Comparison of ENCODE assay signal across 9 cellular contexts in the genomic region with DNA sequence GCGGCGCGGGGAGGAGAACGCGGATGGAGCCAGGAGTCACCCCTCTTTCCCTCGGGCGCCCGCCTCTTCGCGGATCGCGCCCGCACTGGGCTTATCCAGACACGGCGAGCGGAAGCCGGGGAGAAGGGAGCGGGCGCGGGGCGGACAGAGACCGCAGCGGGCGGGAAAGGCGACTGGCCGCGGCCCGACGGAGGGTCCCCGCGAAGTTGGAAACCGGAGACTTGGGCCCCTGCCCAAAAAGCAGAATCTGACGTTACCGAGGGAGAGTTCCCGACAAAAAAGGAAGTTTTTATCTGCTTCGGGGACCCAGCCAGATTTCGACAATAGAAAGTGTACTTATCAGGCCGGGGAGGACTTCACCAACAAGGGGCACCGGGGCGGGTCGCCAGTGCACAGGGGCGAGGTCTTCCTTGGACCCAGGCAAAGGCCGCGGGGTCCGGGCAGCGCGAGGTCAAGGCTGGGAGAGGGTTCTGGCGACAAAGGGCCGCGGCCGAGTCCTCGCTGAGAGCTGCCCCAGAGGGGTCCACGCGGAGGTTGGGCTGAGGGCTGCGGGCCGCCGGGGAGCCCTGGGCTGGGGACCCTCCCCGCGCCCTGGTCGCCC. TPM values are rescaled to one million over a fixed set of nuclear protein-coding genes. Genes with fewer than 3 reads are reported as not detected.
DNase-seq lines count a peak whose midpoint lies in the region; ATAC-seq lines count a peak whose summit lies in the region.
"Had no signal": no experiment of that assay in that cellular context is flagged by ENCODE, and none has a peak within 500 bp of the region (broad histone marks: within the 10 kb centered on the region; RNA-seq: fewer than 3 reads in every experiment).

No MANE protein-coding gene starts in this region.

- no peak overlapping the region for H3K27ac ChIP-seq in right cardiac atrium (ENCODE audit: low read length)

- peak; percentile 14 for DNase-seq in NCI-H748 (lab: John Stamatoyannopoulos, UW; ENCODE audit: unreplicated experiment)
- no peak for DNase-seq in NCI-H748 treated with DMSO at 0.1 percent for 48 hours (lab: John Stamatoyannopoulos, UW)
- peak; percentile 57 to 74 (median 73) for DNase-seq in right cardiac atrium
- DNase-seq in skeletal muscle cell (ENCODE audit: low read depth): no peak
- DNase-seq in NCI-H2107 treated with DMSO at 0.1 percent for 48 hours (lab: John Stamatoyannopoulos, UW; ENCODE audit: unreplicated experiment): no peak
- DNase-seq in GM19240 (ENCODE audit: insufficient read length, low spot score): no peak
- no peak for DNase-seq in amygdala (lab: John Stamatoyannopoulos, UW)
- DNase-seq: DND-41 had no signal

- H3K36me3 Mint-ChIP-seq in activated T-helper 17 cell treated with anti-CD3 and anti-CD28 coated beads, Interleukin-2, amount 50 U/mL, for 72 hours (ENCODE audit: low read depth): peaks cover 4% of the 10 kb centered on the region

- H3K4me1 Mint-ChIP-seq in activated T-helper 17 cell treated with anti-CD3 and anti-CD28 coated beads, Interleukin-2, amount 50 U/mL, for 72 hours: no peaks in the 10 kb centered on the region

- 2% methylated on average over 60 of the region's 60 CpGs for WGBS in right cardiac atrium

- peak; percentile 26 for ATAC-seq in activated T-helper 17 cell treated with anti-CD3 and anti-CD28 coated beads, Interleukin-2, amount 50 U/mL, for 72 hours (replicated peaks)
- peak; percentile 48 to 58 for ATAC-seq in right cardiac atrium

- H3K27ac Mint-ChIP-seq in activated T-helper 17 cell treated with anti-CD3 and anti-CD28 coated beads, Interleukin-2, amount 50 U/mL, for 72 hours: no peak overlapping the region

- H3K27me3 Mint-ChIP-seq in activated T-helper 17 cell treated with anti-CD3 and anti-CD28 coated beads, Interleukin-2, amount 50 U/mL, for 72 hours: peaks cover 35% of the 10 kb centered on the region

- H3K9me3 Mint-ChIP-seq in activated T-helper 17 cell treated with anti-CD3 and anti-CD28 coated beads, Interleukin-2, amount 50 U/mL, for 72 hours: no peaks in the 10 kb centered on the region

- peak overlapping the region; percentile 61 for H3K4me3 Mint-ChIP-seq in activated T-helper 17 cell treated with anti-CD3 and anti-CD28 coated beads, Interleukin-2, amount 50 U/mL, for 72 hours

- intact Hi-C loops in right cardiac atrium (cut with DNase I): loop anchor here in 2 of 4 donors (5.0 to 10.0 kb wide), 2 partner anchors 60 to 63 kb away; no protein-coding TSS in a partner anchor

- no peaks in the 10 kb centered on the region for H3K27me3 ChIP-seq in right cardiac atrium (ENCODE audit: control insufficient read depth, insufficient read depth)

- no peaks in the 10 kb centered on the region for H3K9me3 ChIP-seq in right cardiac atrium (ENCODE audit: control insufficient read depth, low read length)

- no peaks in the 10 kb centered on the region for H3K4me1 ChIP-seq in right cardiac atrium (ENCODE audit: control insufficient read depth, insufficient read depth, low read length)

- H3K4me3 ChIP-seq in right cardiac atrium (ENCODE audit: low read length) (peak overlapping the region; percentile 55), skeletal muscle cell (ENCODE audit: low read depth, low read length) (peak overlapping the region; percentile 45)

RNA-seq across cellular contexts. Expression of a gene that starts 0.5 kb away (rescaled TPM):
- total RNA-seq in activated T-helper 17 cell treated with anti-CD3 and anti-CD28 coated beads, Interleukin-2, amount 50 U/mL, for 72 hours: under 1 TPM in 1 of 2 donors, not detected in 1; 0.29 TPM
- 1 to 10 TPM; 4.0 to 5.8 (median 5.5) TPM for total RNA-seq in right cardiac atrium
- 4.2 TPM for polyA plus RNA-seq in right cardiac atrium

RNA-seq across cellular contexts. Expression of a gene that starts 45.3 kb away (rescaled TPM):
- not detected for total RNA-seq in activated T-helper 17 cell treated with anti-CD3 and anti-CD28 coated beads, Interleukin-2, amount 50 U/mL, for 72 hours
- 10 to 100 TPM in 3 of 4 donors, 1 to 10 TPM in 1; 6.1 to 11.6 (median 10.9) TPM for total RNA-seq in right cardiac atrium
- polyA plus RNA-seq in right cardiac atrium: 9.8 TPM

RNA-seq across cellular contexts. Expression of a gene that starts 47.6 kb away (rescaled TPM):
- total RNA-seq in activated T-helper 17 cell treated with anti-CD3 and anti-CD28 coated beads, Interleukin-2, amount 50 U/mL, for 72 hours: not detected
- total RNA-seq in right cardiac atrium: 10 to 100 TPM; 46.6 to 83.9 (median 67.3) TPM
- polyA plus RNA-seq in right cardiac atrium: 58.7 TPM

RNA-seq across cellular contexts. Expression of a gene that starts 58.4 kb away (rescaled TPM):
- total RNA-seq in activated T-helper 17 cell treated with anti-CD3 and anti-CD28 coated beads, Interleukin-2, amount 50 U/mL, for 72 hours: 1 to 10 TPM; 1.4 to 2.5 TPM
- total RNA-seq in right cardiac atrium: 1 to 10 TPM; 2.4 to 5.0 (median 3.2) TPM
- 2.5 TPM for polyA plus RNA-seq in right cardiac atrium

Comparison
In these comparisons a context has a peak if more than half of its experiments do, and no peak if none do; other contexts are left out.
1. DNase-seq: peak in NCI-H748 (single experiment) and right cardiac atrium (3 of 3); none in NCI-H748 treated with DMSO at 0.1 percent for 48 hours (single experiment), skeletal muscle cell (single experiment), NCI-H2107 treated with DMSO at 0.1 percent for 48 hours (single experiment), GM19240 (single experiment) and amygdala (0 of 56).
2. RNA of a gene that starts 45.3 kb away (total RNA-seq): 6.1 to 11.6 TPM in right cardiac atrium; not detected in activated T-helper 17 cell treated with anti-CD3 and anti-CD28 coated beads, Interleukin-2, amount 50 U/mL, for 72 hours; every median in the first group is over 4 times any median in the second.
3. RNA of a gene that starts 47.6 kb away (total RNA-seq): 46.6 to 83.9 TPM in right cardiac atrium; not detected in activated T-helper 17 cell treated with anti-CD3 and anti-CD28 coated beads, Interleukin-2, amount 50 U/mL, for 72 hours; every median in the first group is over 10 times any median in the second.